In genomic region chr11:44823006-44823405, GRCh38 we compare ENCODE assay signal across 14 cellular contexts.
DNase-seq lines count a peak whose midpoint lies in the region; TF ChIP-seq lines count a peak whose summit lies in the region.
"Had no signal": no experiment of that assay in that cellular context is flagged by ENCODE, and none has a peak within 500 bp of the region (broad histone marks: within the 10 kb centered on the region; RNA-seq: fewer than 3 reads in every experiment).

No MANE protein-coding gene starts in this region.

- DNase-seq in DMS 273 (lab: John Stamatoyannopoulos, UW; ENCODE audit: unreplicated experiment) (peak; percentile 10), DMS 273 treated with DMSO at 0.1 percent for 48 hours (lab: John Stamatoyannopoulos, UW) (no peak), HT1080 (ENCODE audit: low read depth) (peak; percentile 8), chondrocyte (ENCODE audit: low spot score) (no peak), neural crest cell (ENCODE audit: low read depth, low spot score) (no peak), occipital lobe (lab: John Stamatoyannopoulos, UW) (no peak), AG08395 (ENCODE audit: low spot score) (no peak), NCI-H146 treated with DMSO at 0.1 percent for 48 hours (lab: John Stamatoyannopoulos, UW; ENCODE audit: unreplicated experiment) (no peak)
- DNase-seq: 8988T; activated CD8-positive, alpha-beta memory T cell treated with anti-CD3 and anti-CD28 coated beads, Interleukin-2, amount 50 U/mL, for 48 hours; caudate nucleus; hippocampal formation; naive B cell; NCI-H69 had no signal

- H3K4me1 Mint-ChIP-seq in chondrocyte (ENCODE audit: low read depth) = no peaks in the 10 kb centered on the region
- peaks cover 84% of the 10 kb centered on the region for H3K4me1 Mint-ChIP-seq in neural crest cell
- H3K4me1 Mint-ChIP-seq: naive B cell had no signal

- H3K27me3 Mint-ChIP-seq in chondrocyte (ENCODE audit: low read depth) = peaks cover 12% of the 10 kb centered on the region
- no peaks in the 10 kb centered on the region for H3K27me3 Mint-ChIP-seq in neural crest cell (ENCODE audit: low read depth)

- H3K27ac Mint-ChIP-seq in chondrocyte (ENCODE audit: unreplicated experiment) (no peak overlapping the region), neural crest cell (ENCODE audit: unreplicated experiment) (peak overlapping the region; percentile 89)

- H3K9me3 Mint-ChIP-seq in chondrocyte (ENCODE audit: low read depth) = no peaks in the 10 kb centered on the region
- no peaks in the 10 kb centered on the region for H3K9me3 Mint-ChIP-seq in neural crest cell
- H3K9me3 Mint-ChIP-seq: naive B cell had no signal

- no peaks in the 10 kb centered on the region for H3K36me3 Mint-ChIP-seq in chondrocyte (ENCODE audit: low read depth)
- H3K36me3 Mint-ChIP-seq in neural crest cell (ENCODE audit: low read depth) = peaks cover 6% of the 10 kb centered on the region
- H3K36me3 Mint-ChIP-seq: naive B cell had no signal

- H3K4me3 Mint-ChIP-seq in chondrocyte (ENCODE audit: unreplicated experiment) (no peak overlapping the region), neural crest cell (peak overlapping the region; percentile 79)
- H3K4me3 Mint-ChIP-seq: naive B cell had no signal

- TF ChIP-seq CTCF in chondrocyte (IDR thresholded peaks at IDR 0.05) (peak; percentile 54), neural crest cell (conservative IDR thresholded peaks at IDR 0.05) (peak; percentile 44)

Comparison
In these comparisons a context has a peak if more than half of its experiments do, and no peak if none do; other contexts are left out.
1. DNase-seq: peak in DMS 273 (single experiment) and HT1080 (single experiment); none in DMS 273 treated with DMSO at 0.1 percent for 48 hours (single experiment), chondrocyte (single experiment), neural crest cell (single experiment), occipital lobe (single experiment), AG08395 (single experiment) and NCI-H146 treated with DMSO at 0.1 percent for 48 hours (single experiment).